ENCODE assay signal across 8 cellular contexts in the genomic region with DNA sequence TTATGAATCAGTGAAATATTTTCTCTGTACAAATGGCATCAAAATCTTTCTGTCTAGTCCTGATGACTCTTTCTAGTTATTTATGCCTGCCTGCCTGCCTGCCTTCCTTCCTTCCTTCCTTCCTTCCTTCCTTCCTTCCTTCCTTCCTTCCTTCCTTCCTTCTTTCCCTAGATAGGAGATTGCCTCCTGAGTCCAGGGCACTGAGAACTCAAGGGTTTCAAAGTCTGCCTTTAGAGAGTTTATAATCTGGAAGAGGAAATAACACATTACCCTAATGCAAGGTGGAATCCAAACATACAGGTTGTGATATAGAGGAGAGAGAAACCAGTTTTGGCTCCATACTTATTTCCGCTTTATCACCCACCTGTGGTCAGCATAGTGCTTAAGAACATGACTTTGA.
"Had no signal": no experiment of that assay in that cellular context is flagged by ENCODE, and none has a peak within 500 bp of the region (broad histone marks: within the 10 kb centered on the region; RNA-seq: fewer than 3 reads in every experiment).

No MANE protein-coding gene starts in this region.

- H3K9ac ChIP-seq: GM23248 had no signal

- H3K4me3 ChIP-seq: GM23248, K562 had no signal

- H2AFZ ChIP-seq: GM23248 had no signal

- DNase-seq: GM23248, GOT3, H7, HCEC 1CT, KG1 had no signal

- H3K27ac ChIP-seq: HL-60 had no signal

- ATAC-seq: HepG2, K562 had no signal
